In genomic region chr5:138466058-138466899, GRCh38 we compare ENCODE assay signal across 7 cellular contexts. TPM values are rescaled to one million over a fixed set of nuclear protein-coding genes. Genes with fewer than 3 reads are reported as not detected.
A peak's percentile ranks its signal among the peaks of the same experiment; 100 is the strongest.
DNase-seq lines count a peak whose midpoint lies in the region; ATAC-seq and TF ChIP-seq lines count a peak whose summit lies in the region.

No MANE protein-coding gene starts in this region.

- DNase-seq in H9 (no peak), WERI-Rb-1 (no peak), epithelial cell of esophagus (ENCODE audit: low read depth) (no peak), osteocyte (ENCODE audit: extremely low spot score, unreplicated experiment) (no peak), RPMI8226 (no peak), NCI-H446 treated with DMSO at 0.1 percent for 48 hours (lab: John Stamatoyannopoulos, UW) (no peak)

- no peak overlapping the region for H2BK20ac ChIP-seq in H9 (ENCODE audit: low read depth, low read length, poor library complexity, severe bottlenecking)

- peak overlapping the region; percentile 86 for H3K4me3 Mint-ChIP-seq in H9
- H3K4me3 Mint-ChIP-seq in osteocyte (ENCODE audit: unreplicated experiment), result peak overlapping the region; percentile 83

- H3K9ac ChIP-seq in H9 (ENCODE audit: extremely low read depth, insufficient read length, low read length), result peak overlapping the region; percentile 83

- no peak overlapping the region for H3K23ac ChIP-seq in H9 (ENCODE audit: insufficient read length, low read depth, low read length)

- peaks cover 23% of the 10 kb centered on the region for H3K23me2 ChIP-seq in H9 (ENCODE audit: insufficient read length, low read depth, low read length, poor library complexity, severe bottlenecking)

- H3K14ac ChIP-seq in H9 (ENCODE audit: insufficient read depth, low read length), result peak overlapping the region; percentile 80; the same call in 1 of the 2 replicates

- peak overlapping the region; percentile 72 for H3K4me2 ChIP-seq in H9 (ENCODE audit: insufficient read depth, insufficient read length, low read length)

- H3T11ph ChIP-seq in H9 (ENCODE audit: low read length), result no peak overlapping the region

- H2BK12ac ChIP-seq in H9 (ENCODE audit: insufficient read length, low read depth, low read length), result no peak overlapping the region

- H3K79me2 ChIP-seq in H9 (ENCODE audit: insufficient read depth, low read length), result no peaks in the 10 kb centered on the region

- H3K36me3 Mint-ChIP-seq in H9 (ENCODE audit: insufficient read depth in 1 of 3, low read depth in 3 of 3) (peaks cover 18 to 28% (median 26%) of the 10 kb centered on the region in 3 experiments), osteocyte (ENCODE audit: unreplicated experiment) (peaks cover 25% of the 10 kb centered on the region)

- peak overlapping the region in 1 of 3 experiments; percentile 75; a peak in 3 of 7 replicates for H3K27ac Mint-ChIP-seq in H9
- H3K27ac Mint-ChIP-seq in osteocyte (ENCODE audit: unreplicated experiment), result peak overlapping the region; percentile 56

- H2BK120ac ChIP-seq in H9 (ENCODE audit: low read depth, low read length, poor library complexity, severe bottlenecking), result no peak overlapping the region

- peaks cover 24 to 31% of the 10 kb centered on the region in 2 experiments for H3K4me1 Mint-ChIP-seq in H9
- peaks cover 32% of the 10 kb centered on the region for H3K4me1 Mint-ChIP-seq in osteocyte (ENCODE audit: unreplicated experiment)

- H3K9me3 Mint-ChIP-seq in H9 (peaks cover 0 to 11% of the 10 kb centered on the region in 2 experiments; a peak in 2 of 5 replicates), osteocyte (ENCODE audit: unreplicated experiment) (no peaks in the 10 kb centered on the region)

- no peaks in the 10 kb centered on the region; the same call in 1 of the 2 replicates for H3K36me3 ChIP-seq in WERI-Rb-1

- H4K91ac ChIP-seq in H9 (ENCODE audit: insufficient read length, low read depth, low read length), result no peak overlapping the region

- no peak overlapping the region for H3K27ac ChIP-seq in H9 (ENCODE audit: insufficient read length, low read depth, low read length)
- no peak overlapping the region for H3K27ac ChIP-seq in WERI-Rb-1

- WGBS in H9 (ENCODE audit: extremely low coverage, insufficient read length, low lambda C conversion rate), result no CpG with 5 or more reads among the region's 44 CpGs

- H3K56ac ChIP-seq in H9 (ENCODE audit: insufficient read length, low read depth, low read length), result no peak overlapping the region

- no peaks in the 10 kb centered on the region for H3K4me1 ChIP-seq in H9 (ENCODE audit: insufficient read depth, low read length)

- no peak for TF ChIP-seq CTCF in H9 (conservative IDR thresholded peaks at IDR 0.05)
- no peak for TF ChIP-seq CTCF in WERI-Rb-1 (IDR thresholded peaks at IDR 0.05; ENCODE audit: low read depth, low read length)
- TF ChIP-seq CTCF in epithelial cell of esophagus (IDR thresholded peaks at IDR 0.05; ENCODE audit: insufficient read depth, low read depth, low read length, missing control alignments), result no peak
- no peak for TF ChIP-seq CTCF in osteocyte (IDR thresholded peaks at IDR 0.05)

- H2AK5ac ChIP-seq in H9 (ENCODE audit: insufficient read length, low read length), result no peak overlapping the region

- no peaks in the 10 kb centered on the region for H3K9me3 ChIP-seq in H9 (ENCODE audit: control insufficient read depth, low read depth, low read length)
- H3K9me3 ChIP-seq in WERI-Rb-1 (ENCODE audit: severe bottlenecking), result no peaks in the 10 kb centered on the region

- H3K4me3 ChIP-seq in WERI-Rb-1 (ENCODE audit: low read depth, low read length) (peak overlapping the region; percentile 75), epithelial cell of esophagus (ENCODE audit: low read length) (peak overlapping the region; percentile 97)

- no peaks in the 10 kb centered on the region; the same call in 1 of the 2 replicates for H3K27me3 ChIP-seq in H9 (ENCODE audit: insufficient read depth, low read length)
- H3K27me3 ChIP-seq in WERI-Rb-1 (ENCODE audit: insufficient read depth, low read depth, severe bottlenecking), result no peaks in the 10 kb centered on the region

- no peak overlapping the region for H2AFZ ChIP-seq in H9 (ENCODE audit: low read length)

- ATAC-seq in GM21367 (IDR thresholded peaks at IDR 0.05; ENCODE audit: unreplicated experiment), result no peak

- no peaks in the 10 kb centered on the region for H3K79me1 ChIP-seq in H9 (ENCODE audit: insufficient read depth, low read depth, low read length, poor library complexity, severe bottlenecking)

- H3K27me3 Mint-ChIP-seq in H9 (ENCODE audit: low read depth) (peaks cover 22% of the 10 kb centered on the region), osteocyte (ENCODE audit: unreplicated experiment) (no peaks in the 10 kb centered on the region)

- no peaks in the 10 kb centered on the region for H4K20me1 ChIP-seq in H9 (ENCODE audit: control insufficient read depth, insufficient read depth, insufficient read length)

- peak overlapping the region; percentile 71 for H3K18ac ChIP-seq in H9 (ENCODE audit: insufficient read length, low read depth, low read length)

- no peak overlapping the region for H3K4ac ChIP-seq in H9 (ENCODE audit: low read depth, low read length)

- H4K8ac ChIP-seq in H9 (replicated peaks; ENCODE audit: insufficient read length, low read depth, low read length), result no peak overlapping the region

- H2BK15ac ChIP-seq in H9 (ENCODE audit: low read depth, low read length), result no peak overlapping the region

- H4K5ac ChIP-seq in H9 (ENCODE audit: insufficient read length, low read depth, low read length), result no peak overlapping the region

- H2BK5ac ChIP-seq in H9 (ENCODE audit: insufficient read length, low read length), result no peak overlapping the region

RNA-seq across cellular contexts. Expression of gene EGR1, which starts 1.0 kb away (rescaled TPM):
- total RNA-seq in H9 (2021) (76.6 and 83.3 TPM in 2 replicates), osteocyte (219 and 415 TPM in 2 replicates)

RNA-seq across cellular contexts. Expression of gene REEP2, which starts 27.4 kb away (rescaled TPM):
- 44.3 and 49.0 TPM in 2 replicates for total RNA-seq in H9 (2021)
- 15.4 and 18.3 TPM in 2 replicates for total RNA-seq in osteocyte
